Comparison of ENCODE assay signal across 10 cellular contexts in the genomic region with DNA sequence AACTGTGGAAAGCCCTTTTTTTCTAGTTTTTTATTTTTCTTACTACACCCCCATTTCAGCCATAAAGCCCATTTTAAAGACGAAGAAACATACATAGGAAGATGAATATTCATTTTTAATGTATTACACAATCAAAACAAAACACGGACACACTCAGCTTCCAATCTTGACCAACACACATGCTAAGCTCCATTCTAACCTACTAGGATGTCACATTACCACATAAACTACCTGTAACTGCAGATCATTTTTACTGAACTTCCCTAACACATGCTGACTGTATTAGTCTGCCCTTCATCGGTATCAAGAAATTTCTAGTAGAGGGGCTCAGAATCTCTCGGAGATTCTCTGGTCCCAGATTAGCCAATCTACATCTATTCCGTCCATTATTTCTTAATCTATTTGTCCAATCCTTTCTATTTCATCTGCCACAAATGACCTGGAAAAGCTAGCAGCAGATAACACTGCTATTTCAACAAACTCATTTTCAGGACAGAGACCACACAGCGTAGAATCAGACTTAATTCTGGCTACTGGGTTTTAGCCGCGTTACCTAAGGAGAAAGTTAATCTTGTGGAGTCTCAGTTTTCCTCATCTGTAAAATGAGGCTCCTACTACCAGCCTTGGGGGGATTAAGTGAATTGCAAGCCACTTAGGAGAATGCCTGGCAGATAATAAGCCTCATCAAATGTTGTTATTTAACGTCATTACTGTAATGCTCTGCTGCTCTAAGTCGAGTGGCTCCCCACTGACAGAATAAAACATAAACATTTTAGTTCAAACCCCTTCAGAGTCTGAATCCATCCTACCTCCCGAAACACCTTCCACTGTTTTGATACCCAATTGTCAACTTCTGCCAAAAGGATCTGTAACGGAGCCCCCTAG. TPM values are rescaled to one million over a fixed set of nuclear protein-coding genes. Genes with fewer than 3 reads are reported as not detected.
DNase-seq lines count a peak whose midpoint lies in the region; ATAC-seq, FAIRE-seq and TF ChIP-seq lines count a peak whose summit lies in the region.
"Had no signal": no experiment of that assay in that cellular context is flagged by ENCODE, and none has a peak within 500 bp of the region (broad histone marks: within the 10 kb centered on the region; RNA-seq: fewer than 3 reads in every experiment).

No MANE protein-coding gene starts in this region.

- H3K4me3 ChIP-seq in heart left ventricle (peak overlapping the region; percentile 77 to 99 (median 89)), K562 (peak overlapping the region; percentile 81), lower lobe of right lung (peak overlapping the region; percentile 70), aorta (ENCODE audit: low read length in 2 of 2) (peak overlapping the region; percentile 36 to 92)

- no peaks in the 10 kb centered on the region for H3K9me3 Mint-ChIP-seq in chondrocyte (ENCODE audit: low read depth)

- no peak overlapping the region for H3K4me3 Mint-ChIP-seq in chondrocyte (ENCODE audit: unreplicated experiment)

- TF ChIP-seq EP300 in K562 (IDR thresholded peaks at IDR 0.05; ENCODE audit: low read length), result no peak

- H3K9ac ChIP-seq in K562 (ENCODE audit: insufficient read depth in 1 of 2, low read depth in 2 of 2, low read length in 2 of 2), result peak overlapping the region; percentile 41 to 99; a peak in 3 of 4 replicates

- H3K27ac Mint-ChIP-seq in chondrocyte (ENCODE audit: unreplicated experiment), result no peak overlapping the region

- TSS peak; percentile 40 for BruUV-seq in K562 (replicated peaks; lab: Mats Ljungman, UMichigan)

- 3 to 7% (median 5%) methylated on average over 12 of the region's 12 CpGs for WGBS in heart left ventricle, 4 donors
- WGBS in K562 (ENCODE audit: insufficient coverage, low coverage, missing lambda C conversion rate), result under 1% methylated on average over 12 of the region's 12 CpGs
- WGBS in aorta, 2 donors, result 1% methylated on average over 12 of the region's 12 CpGs

- H3K4me1 ChIP-seq in heart left ventricle (peaks cover 3 to 66% (median 40%) of the 10 kb centered on the region in 12 donors), K562 (replicated peaks in 1 of 2; ENCODE audit: control insufficient read depth in 2 of 2, insufficient read depth in 2 of 2, low read length in 2 of 2) (peaks cover 3% of the 10 kb centered on the region in 2 experiments; a peak in 2 of 5 replicates), lower lobe of right lung (peaks cover 37% of the 10 kb centered on the region), aorta (ENCODE audit: control insufficient read depth in 1 of 2, insufficient read depth in 2 of 2, low read length in 2 of 2) (peaks cover 1 to 6% of the 10 kb centered on the region in 2 donors)

- H3K27ac ChIP-seq in heart left ventricle (peak overlapping the region; percentile 93 to 100 (median 99)), K562 (ENCODE audit: extremely low read depth, low read depth, low read length) (peak overlapping the region; percentile 53), lower lobe of right lung (peak overlapping the region; percentile 98), aorta (ENCODE audit: low read depth in 1 of 2, low read length in 2 of 2) (peak overlapping the region; percentile 18 to 57)

- CTCF ChIA-PET in K562 (lab: Yijun Ruan, JAX; ENCODE audit: low intra/inter-chr PET ratio), result no interaction called here

- intact Hi-C loops in heart left ventricle (cut with DNase I), result no loop called here
- intact Hi-C loops in left cardiac atrium (cut with DNase I), result no loop called here
- intact Hi-C loops in K562 (cut with micrococcal nuclease), result loop anchor here (2.0 kb wide), 1 partner anchor 83 kb away; a partner anchor contains a TSS
- intact Hi-C loops in lower lobe of right lung (cut with DNase I), result no loop called here
- intact Hi-C loops in aorta (cut with DNase I), result no loop called here

- H3K4me2 ChIP-seq in K562 (ENCODE audit: insufficient read depth, low read length), result peak overlapping the region; percentile 99

- POLR2A ChIA-PET in K562 (lab: Yijun Ruan, JAX), result interaction anchor here (0.6 to 1.4 kb wide), 5 partner anchors 9 to 137 kb away, joined by 3 to 5 read pairs (median 3); no protein-coding TSS in a partner anchor

- FAIRE-seq in K562 (lab: Jason Lieb, UNC), result no peak
- FAIRE-seq: frontal cortex, G401.6 had no signal

- no peak for ATAC-seq in heart left ventricle
- no peak for ATAC-seq in left cardiac atrium
- ATAC-seq in K562, result peak; percentile 7; the same call in 1 of the 3 replicates
- no peak for ATAC-seq in lower lobe of right lung
- no peak for ATAC-seq in aorta (ENCODE audit: low FRiP score)

- H3K36me3 ChIP-seq in heart left ventricle (no peaks in the 10 kb centered on the region), K562 (ENCODE audit: control insufficient read depth, insufficient read depth, low read length) (peaks cover 2% of the 10 kb centered on the region; the same call in 1 of the 3 replicates), lower lobe of right lung (no peaks in the 10 kb centered on the region), aorta (ENCODE audit: control insufficient read depth in 1 of 2, insufficient read depth in 2 of 2, low read length in 1 of 2) (no peaks in the 10 kb centered on the region)

- TF ChIP-seq CTCF in heart left ventricle (IDR thresholded peaks at IDR 0.05), result no peak
- no peak for TF ChIP-seq CTCF in K562 (IDR thresholded peaks at IDR 0.05 in 2 of 3, conservative IDR thresholded peaks at IDR 0.05 in 1 of 3; ENCODE audit: insufficient read depth in 2 of 3, low read depth in 1 of 3, low read length in 3 of 3)
- no peak for TF ChIP-seq CTCF in lower lobe of right lung (IDR thresholded peaks at IDR 0.05)
- no peak for TF ChIP-seq CTCF in chondrocyte (IDR thresholded peaks at IDR 0.05)

- DNase-seq in heart left ventricle (no peak), left cardiac atrium (no peak), K562 (ENCODE audit: extremely low read depth in 1 of 4, low spot score in 3 of 4) (peak in 1 of 4 experiments; percentile 18), lower lobe of right lung (no peak), aorta (no peak), chondrocyte (ENCODE audit: low spot score) (no peak), A172 (ENCODE audit: low spot score) (no peak)
- DNase-seq in activated CD4-positive, alpha-beta T cell treated with anti-CD3 and anti-CD28 coated beads, Interleukin-2, amount 50 U/mL, for 1 hour, result no peak

- no peak for TF ChIP-seq POLR2A in heart left ventricle (IDR thresholded peaks at IDR 0.05)
- no peak for TF ChIP-seq POLR2A in K562 (conservative IDR thresholded peaks at IDR 0.05)

- H3K9me3 ChIP-seq in heart left ventricle, result no peaks in the 10 kb centered on the region
- H3K9me3 ChIP-seq in K562 (replicated peaks; ENCODE audit: control insufficient read depth, insufficient read depth, low read depth, low read length), result peaks cover 4% of the 10 kb centered on the region
- no peaks in the 10 kb centered on the region for H3K9me3 ChIP-seq in lower lobe of right lung
- no peaks in the 10 kb centered on the region for H3K9me3 ChIP-seq in aorta (ENCODE audit: control insufficient read depth, low read length)

- no peaks in the 10 kb centered on the region for H3K9me1 ChIP-seq in K562 (ENCODE audit: control insufficient read depth, insufficient read depth, low read length)

- H3K79me2 ChIP-seq in K562 (ENCODE audit: control insufficient read depth, insufficient read depth, low read length), result peaks cover 69% of the 10 kb centered on the region

- H3K27me3 ChIP-seq in heart left ventricle, result no peaks in the 10 kb centered on the region
- no peaks in the 10 kb centered on the region for H3K27me3 ChIP-seq in K562 (ENCODE audit: control insufficient read depth in 2 of 2, insufficient read depth in 2 of 2, low read length in 2 of 2)
- no peaks in the 10 kb centered on the region for H3K27me3 ChIP-seq in lower lobe of right lung (ENCODE audit: low read depth)
- H3K27me3 ChIP-seq in aorta (ENCODE audit: control insufficient read depth in 1 of 2, insufficient read depth in 2 of 2, low read length in 1 of 2), result no peaks in the 10 kb centered on the region

- H3K4me1 Mint-ChIP-seq in chondrocyte (ENCODE audit: low read depth), result peaks cover 46% of the 10 kb centered on the region

- no peaks in the 10 kb centered on the region for H3K27me3 Mint-ChIP-seq in chondrocyte (ENCODE audit: low read depth)

- in situ Hi-C loops in K562 (cut with MboI), result no loop called here

- peaks cover 19% of the 10 kb centered on the region for H4K20me1 ChIP-seq in K562 (replicated peaks; ENCODE audit: control insufficient read depth, insufficient read depth, low read length)

- no peak overlapping the region for H2AFZ ChIP-seq in K562 (ENCODE audit: low read depth, low read length)

- TF ChIP-seq RAD21 in K562 (CRISPR knock-in tag; conservative IDR thresholded peaks at IDR 0.05 in 1 of 2, IDR thresholded peaks at IDR 0.05 in 1 of 2), result no peak

- no peaks in the 10 kb centered on the region for H3K36me3 Mint-ChIP-seq in chondrocyte (ENCODE audit: low read depth)

TF ChIP-seq in K562, 482 proteins besides CTCF, POLR2A, EP300 and RAD21 (continues in another document):
- TF ChIP-seq HIVEP1 (CRISPR knock-in tag; IDR thresholded peaks at IDR 0.05) (no peak), MYNN (IDR thresholded peaks at IDR 0.05) (no peak), MYNN (CRISPR knock-in tag; IDR thresholded peaks at IDR 0.05) (no peak)

RNA-seq across cellular contexts. Expression of a gene that starts 1.6 kb away (rescaled TPM):
- total RNA-seq in heart left ventricle (100 to 1,000 TPM; 232 to 356 (median 303) TPM), left cardiac atrium (100 to 1,000 TPM; 255 to 307 TPM), K562 (2014; rRNA removed) (49.8 and 63.9 TPM in 2 replicates), K562 (2014; rRNA removed; fragmentation: Illumina TruSeq; extraction: Trizol) (103 and 111 TPM in 2 replicates), K562 (2015; rRNA removed; fragmentation: Illumina TruSeq; extraction: Trizol) (96.4 and 98.5 TPM in 2 replicates), K562 (2021) (150 and 158 TPM in 2 replicates), lower lobe of right lung (327 TPM), aorta (100 to 1,000 TPM; 384 to 436 TPM), chondrocyte (219 to 224 TPM (median 220 TPM) in 3 replicates)
- polyA plus RNA-seq in heart left ventricle (100 to 1,000 TPM in 1 of 2 donors, 10 to 100 TPM in 1; 49.4 to 154 TPM), K562 (2011; rRNA removed) (131 and 145 TPM in 2 replicates), K562 (2014; fragmentation: Illumina TruSeq; extraction: Trizol) (155 and 159 TPM in 2 replicates), K562 (2014; fragmentation: Nextera tagmentation; extraction: Ambion mirVana) (10 to 100 TPM; 43.3 to 60.2 TPM), K562 (2014; rRNA removed) (56.9 and 59.3 TPM in 2 replicates), aorta (100 to 1,000 TPM; 297 to 633 TPM)
- 61.5 and 108 TPM in 2 replicates for total RNA-seq in K562 (2011; cell fraction: chromatin; rRNA removed; ENCODE audit: low replicate concordance)
- 59.0 and 66.8 TPM in 2 replicates for total RNA-seq in K562 (2011; cell fraction: nucleolus; rRNA removed)
- total RNA-seq in K562 (2011; cell fraction: nucleoplasm; rRNA removed), result 81.6 and 117 TPM in 2 replicates
- polyA plus RNA-seq in K562 (2011; cell fraction: cytosol; rRNA removed), result 69.6 and 115 TPM in 2 replicates
- polyA plus RNA-seq in K562 (2011; cell fraction: nucleus; rRNA removed), result 40.9 and 50.4 TPM in 2 replicates
- polyA plus RNA-seq in K562 (2012), result 173 and 178 TPM in 2 replicates
- polyA minus RNA-seq in K562 (2011; rRNA and poly(A)+ RNA removed), result 398 and 462 TPM in 2 replicates
- 192 and 200 TPM in 2 replicates for polyA minus RNA-seq in K562 (2011; cell fraction: cytosol; rRNA and poly(A)+ RNA removed)
- 31.0 and 74.8 TPM in 2 replicates for polyA minus RNA-seq in K562 (2011; cell fraction: nucleus; rRNA and poly(A)+ RNA removed)
- 56.5 and 61.8 TPM in 2 replicates for total RNA-seq in A172 (2014; rRNA removed; shearing (Covaris generic))

Comparison
In these comparisons a context has a peak if more than half of its experiments do, and no peak if none do; other contexts are left out.
1. H3K27ac ChIP-seq: peak in every context shown above with its lines; median percentile 99 in heart left ventricle; 98 in lower lobe of right lung; 53 in K562; 38 in aorta.